1 cellular context compared by ENCODE assay signal in genomic region chr17:50631195-50631907, GRCh38.
TF ChIP-seq lines count a peak whose summit lies in the region.

No MANE protein-coding gene starts in this region.

TF ChIP-seq in SK-N-SH, 30 proteins besides CTCF, POLR2A, EP300 and RAD21:
- no peak for TF ChIP-seq GABPA (IDR thresholded peaks at IDR 0.05; ENCODE audit: low read depth)
- TF ChIP-seq MAX (IDR thresholded peaks at IDR 0.05; ENCODE audit: low read depth) = no peak
- TF ChIP-seq FOXM1 (IDR thresholded peaks at IDR 0.05; ENCODE audit: low read depth) = no peak
- no peak for TF ChIP-seq MXI1 (IDR thresholded peaks at IDR 0.05; ENCODE audit: low read depth, low read length)
- TF ChIP-seq RXRA (IDR thresholded peaks at IDR 0.05; ENCODE audit: borderline replicate concordance, low read depth) = no peak; the same call in 1 of the 2 replicates
- no peak for TF ChIP-seq EZH2phosphoT487 (IDR thresholded peaks at IDR 0.05; ENCODE audit: borderline replicate concordance, low read depth)
- no peak for TF ChIP-seq NFIC (IDR thresholded peaks at IDR 0.05; ENCODE audit: borderline replicate concordance)
- TF ChIP-seq GATA2 (CRISPR knock-in tag; IDR thresholded peaks at IDR 0.05) = 0 out of 2 replicates have a peak, but pooled peaks have one; percentile 46
- no peak for TF ChIP-seq POLR2AphosphoS5 (IDR thresholded peaks at IDR 0.05; ENCODE audit: low read depth, low read length)
- 0 out of 2 replicates have a peak, but pooled peaks have one; percentile 7 for TF ChIP-seq TCF12 (IDR thresholded peaks at IDR 0.05)
